In the genomic region with DNA sequence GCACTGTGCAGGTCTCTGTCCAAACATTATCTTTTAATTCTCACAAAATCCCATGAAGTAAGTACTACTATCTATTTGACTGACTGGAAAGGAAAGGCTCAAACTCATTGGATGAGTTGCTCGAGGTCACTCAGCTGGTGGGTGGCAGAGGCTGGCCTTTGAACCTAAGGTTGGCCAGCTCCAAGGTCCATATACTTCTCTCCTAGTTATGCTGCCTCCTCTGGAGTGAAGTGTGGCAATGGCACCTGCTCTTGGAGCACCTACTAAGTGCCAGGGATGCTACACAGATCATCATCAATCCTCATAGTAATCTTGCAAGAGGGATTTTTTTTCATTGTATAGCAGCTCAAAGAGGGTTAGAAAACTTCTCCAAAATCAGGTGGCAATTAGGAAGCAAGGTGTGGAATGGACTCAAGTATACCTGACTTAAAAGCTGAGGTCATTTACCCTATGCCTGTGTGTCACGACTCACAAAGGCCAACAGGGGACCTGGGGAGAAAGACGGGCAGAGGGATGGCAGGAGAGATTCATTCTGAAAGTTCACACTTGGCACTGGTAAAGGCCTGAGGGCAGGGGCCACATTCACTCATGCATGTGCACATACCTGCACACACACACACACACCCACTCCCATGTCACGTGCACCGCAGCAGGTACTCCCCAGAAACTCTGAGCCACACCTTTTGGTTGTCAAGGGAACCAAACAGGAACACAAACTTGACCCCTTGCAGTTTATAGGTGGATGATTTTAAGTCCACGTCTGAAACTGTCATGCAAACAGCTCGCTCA, we compare ENCODE assay signal across 12 cellular contexts.
DNase-seq lines count a peak whose midpoint lies in the region; ATAC-seq and TF ChIP-seq lines count a peak whose summit lies in the region.
"Had no signal": no experiment of that assay in that cellular context is flagged by ENCODE, and none has a peak within 500 bp of the region (broad histone marks: within the 10 kb centered on the region; RNA-seq: fewer than 3 reads in every experiment).

No MANE protein-coding gene starts in this region.

- peaks cover 85% of the 10 kb centered on the region for H3K4me1 Mint-ChIP-seq in CD4-positive, alpha-beta T cell (ENCODE audit: low read depth)

- H2AFZ ChIP-seq in hepatocyte: no peak overlapping the region

- CTCF ChIA-PET in CD4-positive, alpha-beta T cell (lab: Charles Lee): interaction anchor here (0.5 kb wide), 1 partner anchor 154 kb away, joined by 4 read pairs; no protein-coding TSS in a partner anchor

- ATAC-seq in CD4-positive, alpha-beta T cell (ENCODE audit: poor library complexity): no peak
- peak; percentile 58 for ATAC-seq in GM19452 (IDR thresholded peaks at IDR 0.05; ENCODE audit: unreplicated experiment)
- peak; percentile 62 for ATAC-seq in HG03520 (IDR thresholded peaks at IDR 0.05; ENCODE audit: unreplicated experiment)
- ATAC-seq in HG03039 (IDR thresholded peaks at IDR 0.05; ENCODE audit: unreplicated experiment): no peak

- no peaks in the 10 kb centered on the region for H3K27me3 Mint-ChIP-seq in CD4-positive, alpha-beta T cell

- H3K27me3 ChIP-seq in CD4-positive, alpha-beta T cell (ENCODE audit: control insufficient read depth, insufficient read depth, low read length): no peaks in the 10 kb centered on the region
- H3K27me3 ChIP-seq in hepatocyte (no peaks in the 10 kb centered on the region), uterus (no peaks in the 10 kb centered on the region)

- no peak overlapping the region for H3K4me3 Mint-ChIP-seq in CD4-positive, alpha-beta T cell
- H3K4me3 Mint-ChIP-seq: natural killer cell had no signal

- H3K4me3 ChIP-seq in hepatocyte: no peak overlapping the region
- no peak overlapping the region for H3K4me3 ChIP-seq in uterus

- H3K27ac Mint-ChIP-seq in CD4-positive, alpha-beta T cell: peak overlapping the region; percentile 38

- no peak overlapping the region for H3K27ac ChIP-seq in CD4-positive, alpha-beta T cell (ENCODE audit: low read depth, low read length)
- H3K27ac ChIP-seq in hepatocyte (peak overlapping the region; percentile 10), uterus (no peak overlapping the region)

- no peak for TF ChIP-seq CTCF in CD4-positive, alpha-beta T cell (IDR thresholded peaks at IDR 0.05)
- TF ChIP-seq CTCF in hepatocyte (IDR thresholded peaks at IDR 0.05; ENCODE audit: poor library complexity): no peak
- no peak for TF ChIP-seq CTCF in uterus (IDR thresholded peaks at IDR 0.05)

- 76% methylated on average over 7 of the region's 7 CpGs for WGBS in hepatocyte (ENCODE audit: low lambda C conversion rate, missing lambda C conversion rate)

- H3K9me3 ChIP-seq in CD4-positive, alpha-beta T cell (ENCODE audit: control insufficient read depth, low read length): no peaks in the 10 kb centered on the region
- H3K9me3 ChIP-seq in hepatocyte (ENCODE audit: low read depth) (no peaks in the 10 kb centered on the region), uterus (no peaks in the 10 kb centered on the region)

- intact Hi-C loops in CD4-positive, alpha-beta T cell (cut with DNase I, micrococcal nuclease): no loop called here
- intact Hi-C loops in uterus (cut with DNase I; ENCODE audit: low total_unique reads): no loop called here

- H3K4me1 ChIP-seq in hepatocyte (ENCODE audit: insufficient read depth): no peaks in the 10 kb centered on the region
- H3K4me1 ChIP-seq in uterus: no peaks in the 10 kb centered on the region

- DNase-seq in CD4-positive, alpha-beta T cell: no peak
- DNase-seq in hepatocyte (ENCODE audit: low spot score) (peak; percentile 74), NCI-H1694 treated with DMSO at 0.1 percent for 48 hours (lab: John Stamatoyannopoulos, UW) (no peak), DMS153 treated with DMSO at 0.1 percent for 48 hours (lab: John Stamatoyannopoulos, UW; ENCODE audit: unreplicated experiment) (no peak), uterus (no peak)
- DNase-seq: cerebellar nuclear complex; natural killer cell; NCI-H1436 treated with DMSO at 0.1 percent for 48 hours; stimulated activated CD4-positive, alpha-beta T cell treated with anti-CD3 and anti-CD28 coated beads, Interleukin-4, amount 100 ng/mL, for 24 hours had no signal

- no peak for TF ChIP-seq POLR2A in uterus (IDR thresholded peaks at IDR 0.05)

- H3K36me3 Mint-ChIP-seq in CD4-positive, alpha-beta T cell (ENCODE audit: low read depth): peaks cover 34% of the 10 kb centered on the region
- H3K36me3 Mint-ChIP-seq: natural killer cell had no signal

- POLR2A ChIA-PET in CD4-positive, alpha-beta T cell (lab: Charles Lee): no interaction called here

- no peaks in the 10 kb centered on the region for H3K9me2 ChIP-seq in hepatocyte (replicated peaks; ENCODE audit: insufficient read depth)

- H4K20me1 ChIP-seq in hepatocyte (ENCODE audit: insufficient read depth, poor library complexity, severe bottlenecking): peaks cover 2% of the 10 kb centered on the region

- H3K79me2 ChIP-seq in hepatocyte: peaks cover 66% of the 10 kb centered on the region

- H3K36me3 ChIP-seq in hepatocyte (replicated peaks; ENCODE audit: insufficient read depth, low read depth) (no peaks in the 10 kb centered on the region), uterus (no peaks in the 10 kb centered on the region)

- no peak overlapping the region for H3K4me2 ChIP-seq in hepatocyte

- no peaks in the 10 kb centered on the region for H3K9me3 Mint-ChIP-seq in CD4-positive, alpha-beta T cell
- H3K9me3 Mint-ChIP-seq: natural killer cell had no signal

Comparison
In these comparisons a context has a peak if more than half of its experiments do, and no peak if none do; other contexts are left out.
1. ATAC-seq: peak in GM19452 (single experiment) and HG03520 (single experiment); none in CD4-positive, alpha-beta T cell (single experiment) and HG03039 (single experiment).